23 cellular contexts compared by ENCODE assay signal in the genomic region with DNA sequence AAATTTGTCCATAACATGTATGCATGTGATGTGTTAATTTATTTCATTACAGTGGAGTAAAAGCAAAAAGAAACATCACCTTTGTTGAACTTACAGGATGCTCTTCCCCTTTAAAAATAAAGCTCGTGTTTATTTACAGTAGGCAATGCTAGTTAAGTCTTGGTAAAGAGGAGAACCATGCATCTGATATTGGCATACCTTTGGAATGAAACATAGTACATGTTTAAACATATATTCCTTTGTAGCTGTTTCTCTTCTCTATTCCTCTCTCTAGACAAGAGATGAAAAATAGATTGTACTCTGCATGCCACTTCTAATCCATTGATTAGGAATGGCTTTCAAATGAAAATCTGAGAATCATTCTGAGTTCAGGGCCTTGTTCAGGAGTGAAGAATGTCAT.
"Had no signal": no experiment of that assay in that cellular context is flagged by ENCODE, and none has a peak within 500 bp of the region (broad histone marks: within the 10 kb centered on the region; RNA-seq: fewer than 3 reads in every experiment).

No MANE protein-coding gene starts in this region.

- H3K36me3 Mint-ChIP-seq: memory B cell had no signal

- H3K36me3 ChIP-seq: esophagus muscularis mucosa, gastrocnemius medialis, heart right ventricle, left lung, lower lobe of right lung had no signal

- H3K4me1 Mint-ChIP-seq: memory B cell had no signal

- H3K9me3 Mint-ChIP-seq: memory B cell had no signal

- H3K4me1 ChIP-seq: esophagus muscularis mucosa, gastrocnemius medialis, heart right ventricle, left lung, lower lobe of right lung had no signal

- H3K27me3 ChIP-seq: esophagus muscularis mucosa, gastrocnemius medialis, heart right ventricle, left lung had no signal

- H3K4me3 ChIP-seq: coronary artery, dorsolateral prefrontal cortex, esophagus muscularis mucosa, gastrocnemius medialis, heart right ventricle, left lung, lower lobe of right lung had no signal

- H3K4me3 Mint-ChIP-seq: memory B cell had no signal

- ATAC-seq: gastrocnemius medialis, heart right ventricle, left cardiac atrium, left lung, left ventricle myocardium superior, lower lobe of right lung had no signal

- DNase-seq: dermis blood vessel endothelial cell; dorsolateral prefrontal cortex; effector CD4-positive, alpha-beta T cell; effector memory CD4-positive, alpha-beta T cell; foreskin melanocyte; gastrocnemius medialis; glutamatergic neuron; head of caudate nucleus; heart right ventricle; hippocampal formation; kidney; left cardiac atrium; left lung; left ventricle myocardium superior; lower lobe of right lung; mesendoderm; midbrain had no signal

- H3K9me3 ChIP-seq: esophagus muscularis mucosa, gastrocnemius medialis, heart right ventricle, lower lobe of right lung had no signal

- H3K27ac ChIP-seq: coronary artery, dorsolateral prefrontal cortex, esophagus muscularis mucosa, gastrocnemius medialis, heart right ventricle, left lung, lower lobe of right lung had no signal

- H3K27me3 Mint-ChIP-seq: memory B cell had no signal

- H3K27ac Mint-ChIP-seq: memory B cell had no signal

- FAIRE-seq: colon, endothelial cell of umbilical vein, islet of Langerhans, kidney had no signal
